1 cellular context compared by ENCODE assay signal in the genomic region with DNA sequence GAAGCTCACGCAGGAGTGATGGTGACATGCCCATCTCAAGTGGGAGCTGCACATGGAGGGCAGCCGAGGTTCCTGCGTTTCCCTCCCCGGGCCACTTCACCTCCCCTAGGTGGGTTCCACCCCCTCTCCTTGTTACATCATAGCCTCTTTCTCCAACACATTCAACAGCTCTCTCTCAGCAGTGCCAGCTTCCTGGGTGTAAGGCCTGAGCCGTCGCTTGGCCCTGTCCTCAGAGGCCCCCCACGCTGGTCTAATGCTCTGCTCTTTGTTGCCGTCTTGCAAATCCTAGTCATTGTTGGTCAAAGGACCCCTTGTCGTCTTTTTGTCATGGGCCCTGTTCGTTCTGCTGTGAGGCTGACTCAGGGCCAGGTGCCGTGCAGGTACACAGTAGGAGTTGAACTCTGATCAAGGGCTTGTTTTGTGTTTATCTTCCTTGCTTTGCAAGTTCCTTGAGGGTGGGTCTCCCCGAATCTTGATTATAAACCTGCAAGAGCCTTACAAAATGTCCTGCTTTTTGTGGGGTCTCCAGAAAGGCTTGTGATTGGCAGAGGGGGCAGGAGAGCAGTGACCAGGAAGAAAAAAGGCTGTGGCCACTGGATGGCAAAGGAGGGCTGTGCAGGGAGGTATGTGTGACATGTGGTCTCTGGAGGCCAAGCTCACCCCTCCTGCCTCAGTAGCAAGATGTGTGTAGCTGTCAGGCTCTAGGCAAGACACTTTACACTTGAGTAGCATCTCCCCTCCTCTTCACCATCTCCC.
TF ChIP-seq lines count a peak whose summit lies in the region.

No MANE protein-coding gene starts in this region.

TF ChIP-seq in HepG2, 621 proteins besides CTCF, POLR2A, EP300 and RAD21 (continued from another document):
- TF ChIP-seq, protein P1, sequence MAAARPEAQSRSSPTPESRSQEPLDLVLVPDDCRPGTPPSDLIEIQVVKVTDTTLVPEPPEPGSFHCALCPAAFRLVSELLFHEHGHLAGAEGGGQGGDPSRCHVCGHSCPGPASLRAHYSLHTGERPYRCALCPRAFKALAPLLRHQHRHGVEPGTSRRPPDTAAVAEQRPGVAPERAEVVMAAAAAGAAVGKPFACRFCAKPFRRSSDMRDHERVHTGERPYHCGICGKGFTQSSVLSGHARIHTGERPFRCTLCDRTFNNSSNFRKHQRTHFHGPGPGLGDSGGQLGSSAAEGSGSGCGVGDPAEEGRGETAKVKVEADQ (CRISPR knock-in tag; IDR thresholded peaks at IDR 0.05; ENCODE audit: borderline replicate concordance), result no peak
- TF ChIP-seq FOXO1 (CRISPR knock-in tag; IDR thresholded peaks at IDR 0.05), result no peak
- no peak for TF ChIP-seq KLF16 (CRISPR knock-in tag; IDR thresholded peaks at IDR 0.05)
- TF ChIP-seq FOXK2 (IDR thresholded peaks at IDR 0.05), result no peak
- TF ChIP-seq, protein P2, sequence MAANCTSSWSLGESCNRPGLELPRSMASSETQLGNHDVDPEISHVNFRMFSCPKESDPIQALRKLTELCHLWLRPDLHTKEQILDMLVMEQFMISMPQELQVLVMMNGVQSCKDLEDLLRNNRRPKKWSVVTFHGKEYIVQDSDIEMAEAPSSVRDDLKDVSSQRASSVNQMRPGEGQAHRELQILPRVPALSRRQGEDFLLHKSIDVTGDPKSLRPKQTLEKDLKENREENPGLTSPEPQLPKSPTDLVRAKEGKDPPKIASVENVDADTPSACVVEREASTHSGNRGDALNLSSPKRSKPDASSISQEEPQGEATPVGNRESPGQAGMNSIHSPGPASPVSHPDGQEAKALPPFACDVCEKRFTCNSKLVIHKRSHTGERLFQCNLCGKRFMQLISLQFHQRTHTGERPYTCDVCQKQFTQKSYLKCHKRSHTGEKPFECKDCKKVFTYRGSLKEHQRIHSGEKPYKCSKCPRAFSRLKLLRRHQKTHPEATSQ (CRISPR knock-in tag; IDR thresholded peaks at IDR 0.05; ENCODE audit: borderline replicate concordance), result 0 out of 2 replicates have a peak, but pooled peaks have one; percentile 42
- TF ChIP-seq SP1 (IDR thresholded peaks at IDR 0.05), result no peak
- TF ChIP-seq SP1 (CRISPR knock-in tag; IDR thresholded peaks at IDR 0.05), result no peak
- TF ChIP-seq CAMTA2 (CRISPR knock-in tag; IDR thresholded peaks at IDR 0.05; ENCODE audit: borderline replicate concordance), result no peak
- TF ChIP-seq, protein P3, sequence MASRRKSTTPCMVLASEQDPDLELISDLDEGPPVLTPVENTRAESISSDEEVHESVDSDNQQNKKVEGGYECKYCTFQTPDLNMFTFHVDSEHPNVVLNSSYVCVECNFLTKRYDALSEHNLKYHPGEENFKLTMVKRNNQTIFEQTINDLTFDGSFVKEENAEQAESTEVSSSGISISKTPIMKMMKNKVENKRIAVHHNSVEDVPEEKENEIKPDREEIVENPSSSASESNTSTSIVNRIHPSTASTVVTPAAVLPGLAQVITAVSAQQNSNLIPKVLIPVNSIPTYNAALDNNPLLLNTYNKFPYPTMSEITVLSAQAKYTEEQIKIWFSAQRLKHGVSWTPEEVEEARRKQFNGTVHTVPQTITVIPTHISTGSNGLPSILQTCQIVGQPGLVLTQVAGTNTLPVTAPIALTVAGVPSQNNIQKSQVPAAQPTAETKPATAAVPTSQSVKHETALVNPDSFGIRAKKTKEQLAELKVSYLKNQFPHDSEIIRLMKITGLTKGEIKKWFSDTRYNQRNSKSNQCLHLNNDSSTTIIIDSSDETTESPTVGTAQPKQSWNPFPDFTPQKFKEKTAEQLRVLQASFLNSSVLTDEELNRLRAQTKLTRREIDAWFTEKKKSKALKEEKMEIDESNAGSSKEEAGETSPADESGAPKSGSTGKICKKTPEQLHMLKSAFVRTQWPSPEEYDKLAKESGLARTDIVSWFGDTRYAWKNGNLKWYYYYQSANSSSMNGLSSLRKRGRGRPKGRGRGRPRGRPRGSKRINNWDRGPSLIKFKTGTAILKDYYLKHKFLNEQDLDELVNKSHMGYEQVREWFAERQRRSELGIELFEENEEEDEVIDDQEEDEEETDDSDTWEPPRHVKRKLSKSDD (CRISPR knock-in tag; IDR thresholded peaks at IDR 0.05; ENCODE audit: low read depth), result 0 out of 2 replicates have a peak, but pooled peaks have one; percentile 80
- no peak for TF ChIP-seq PHF5A (CRISPR knock-in tag; IDR thresholded peaks at IDR 0.05; ENCODE audit: low read depth, unreplicated experiment)
- no peak for TF ChIP-seq SMAD9 (CRISPR knock-in tag; IDR thresholded peaks at IDR 0.05)
- no peak for TF ChIP-seq BCL6 (CRISPR knock-in tag; IDR thresholded peaks at IDR 0.05)
- no peak for TF ChIP-seq IKZF1 (IDR thresholded peaks at IDR 0.05)
- TF ChIP-seq ZNF337 (CRISPR knock-in tag; IDR thresholded peaks at IDR 0.05; ENCODE audit: borderline replicate concordance, low read depth), result no peak
